ENCODE assay signal across 1 cellular context in the genomic region with DNA sequence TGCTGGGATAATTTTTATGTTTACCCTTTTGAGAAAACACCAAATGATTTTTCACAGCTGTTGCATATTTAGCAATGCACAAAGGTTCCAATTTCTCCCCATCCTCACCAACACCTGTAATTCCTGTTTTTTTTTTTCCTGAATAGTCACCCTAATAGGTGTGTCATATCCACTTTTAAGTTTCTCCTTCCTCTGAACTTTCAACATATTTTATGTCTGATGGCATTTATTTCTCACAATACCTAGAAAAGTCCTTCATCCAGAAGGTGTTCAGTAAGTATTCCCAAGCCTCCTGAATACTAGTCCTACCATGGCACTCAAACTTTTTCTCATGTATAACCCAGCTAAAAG.
TF ChIP-seq lines count a peak whose summit lies in the region.

No MANE protein-coding gene starts in this region.

TF ChIP-seq in endothelial cell of umbilical vein, 7 proteins besides CTCF, POLR2A, EP300 and RAD21:
- TF ChIP-seq GATA2 (IDR thresholded peaks at IDR 0.05; ENCODE audit: insufficient read depth, insufficient read length, low read depth, low read length) (no peak), MYC (IDR thresholded peaks at IDR 0.05; ENCODE audit: low read depth, low read length) (no peak), POLR2AphosphoS5 (IDR thresholded peaks at IDR 0.05; ENCODE audit: insufficient read depth, low read depth, low read length) (no peak), MAX (IDR thresholded peaks at IDR 0.05; ENCODE audit: insufficient read depth, insufficient read length) (no peak), FOS (IDR thresholded peaks at IDR 0.05; ENCODE audit: borderline replicate concordance, insufficient read depth, low read length) (no peak), JUN (IDR thresholded peaks at IDR 0.05; ENCODE audit: borderline replicate concordance, insufficient read depth, insufficient read length, low read depth) (no peak), EZH2 (IDR thresholded peaks at IDR 0.05; ENCODE audit: borderline replicate concordance, low read depth, low read length, severe bottlenecking) (no peak)
TF ChIP-seq in endothelial cell of umbilical vein: peak in this region for 0.
